17 cellular contexts compared by ENCODE assay signal in the genomic region with DNA sequence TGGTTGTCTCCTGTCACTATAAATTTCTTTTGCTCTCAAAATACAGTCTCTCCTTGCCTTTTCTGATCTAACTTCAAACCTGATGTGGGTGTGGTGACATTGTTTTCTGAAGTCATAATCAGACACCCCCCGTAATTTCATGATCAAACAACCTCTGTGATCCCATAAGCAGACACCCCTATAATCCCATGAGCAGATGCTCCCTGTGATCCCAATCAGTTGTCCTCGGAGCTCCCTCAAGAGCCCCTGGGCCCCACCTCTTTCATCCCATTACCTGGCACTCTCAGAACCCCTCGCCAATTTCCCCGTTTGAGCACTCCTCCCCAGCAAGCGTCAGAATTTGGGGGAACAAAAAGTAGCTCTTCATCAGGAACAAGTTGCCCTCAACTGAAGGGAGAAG.
DNase-seq lines count a peak whose midpoint lies in the region; ATAC-seq and TF ChIP-seq lines count a peak whose summit lies in the region.
"Had no signal": no experiment of that assay in that cellular context is flagged by ENCODE, and none has a peak within 500 bp of the region (broad histone marks: within the 10 kb centered on the region; RNA-seq: fewer than 3 reads in every experiment).

No MANE protein-coding gene starts in this region.

- H3K36me3 Mint-ChIP-seq in MCF 10A (ENCODE audit: insufficient read depth, unreplicated experiment) = peaks cover 6% of the 10 kb centered on the region
- no peaks in the 10 kb centered on the region for H3K36me3 Mint-ChIP-seq in activated T-helper 17 cell treated with anti-CD3 and anti-CD28 coated beads, Interleukin-2, amount 50 U/mL, for 72 hours (ENCODE audit: low read depth)

- CTCF ChIA-PET in MCF 10A (lab: Yijun Ruan, JAX) = interaction anchor here (0.5 kb wide), 1 partner anchor 572 kb away, joined by 3 read pairs; no protein-coding TSS in a partner anchor

- no TSS peak for BruUV-seq in MCF 10A (replicated peaks; lab: Mats Ljungman, UMichigan)

- TF ChIP-seq POLR2A in breast epithelium (IDR thresholded peaks at IDR 0.05) = no peak

- no peak overlapping the region for H2BK15ac ChIP-seq in mesenchymal stem cell (ENCODE audit: low read depth, poor library complexity, severe bottlenecking)

- H3K9ac ChIP-seq in mesenchymal stem cell (ENCODE audit: low read length) = no peak overlapping the region

- peak overlapping the region; percentile 34 for H2BK120ac ChIP-seq in mesenchymal stem cell (ENCODE audit: low read depth, low read length)

- H2BK5ac ChIP-seq in mesenchymal stem cell (ENCODE audit: low read depth, low read length, poor library complexity, severe bottlenecking) = no peak overlapping the region

- 98% methylated on average over 5 of the region's 5 CpGs for WGBS in mesenchymal stem cell

- H3K4me3 ChIP-seq in breast epithelium (no peak overlapping the region), mesenchymal stem cell (ENCODE audit: insufficient read depth in 1 of 2, low read depth in 1 of 2, low read length in 2 of 2) (no peak overlapping the region)
- H3K4me3 ChIP-seq: A549, HAP-1 had no signal

- peak overlapping the region; percentile 96 for H3K27ac Mint-ChIP-seq in MCF 10A (ENCODE audit: low read depth, unreplicated experiment)
- no peak overlapping the region for H3K27ac Mint-ChIP-seq in activated T-helper 17 cell treated with anti-CD3 and anti-CD28 coated beads, Interleukin-2, amount 50 U/mL, for 72 hours
- H3K27ac Mint-ChIP-seq: CD4-positive, alpha-beta T cell had no signal

- no peak for ATAC-seq in HG02885 (IDR thresholded peaks at IDR 0.05; ENCODE audit: poor library complexity, unreplicated experiment)
- no peak for ATAC-seq in activated T-helper 17 cell treated with anti-CD3 and anti-CD28 coated beads, Interleukin-2, amount 50 U/mL, for 72 hours (replicated peaks)
- ATAC-seq: A549 had no signal

- H3K23ac ChIP-seq in mesenchymal stem cell (ENCODE audit: low read length in 2 of 2) = no peak overlapping the region

- H3K4me2 ChIP-seq in mesenchymal stem cell (ENCODE audit: low read length, poor library complexity, severe bottlenecking) = no peak overlapping the region
- H3K4me2 ChIP-seq: A549 had no signal

- no peak overlapping the region for H3K14ac ChIP-seq in mesenchymal stem cell (ENCODE audit: low read length in 2 of 2)

- H3K4me1 ChIP-seq in breast epithelium = no peaks in the 10 kb centered on the region
- H3K4me1 ChIP-seq in mesenchymal stem cell (ENCODE audit: control insufficient read depth, insufficient read depth, low read depth, low read length) = no peaks in the 10 kb centered on the region
- H3K4me1 ChIP-seq: HAP-1 had no signal

- no peaks in the 10 kb centered on the region for H3K27me3 ChIP-seq in breast epithelium
- peaks cover 0 to under 1% of the 10 kb centered on the region in 2 experiments for H3K27me3 ChIP-seq in mesenchymal stem cell (ENCODE audit: control insufficient read depth in 1 of 2, insufficient read depth in 1 of 2, low read length in 2 of 2)

- H2BK12ac ChIP-seq in mesenchymal stem cell (ENCODE audit: low read length in 2 of 2) = peak overlapping the region in 1 of 2 experiments; percentile 94

- DNase-seq in MCF 10A (ENCODE audit: unreplicated experiment) (no peak), breast epithelium (ENCODE audit: low spot score in 2 of 2) (no peak), epithelial cell of prostate (ENCODE audit: low read depth, low spot score) (no peak), mesenchymal stem cell (no peak), GOT3 (lab: John Stamatoyannopoulos, UW) (no peak)
- DNase-seq: AML-193; Caco-2; CD4-positive, alpha-beta T cell; DMS153; DMS79; GDM1 had no signal

- TF ChIP-seq CTCF in MCF 10A (IDR thresholded peaks at IDR 0.05; ENCODE audit: unreplicated experiment) (no peak), breast epithelium (IDR thresholded peaks at IDR 0.05) (no peak)

- H2AFZ ChIP-seq in mesenchymal stem cell (ENCODE audit: low read depth, low read length) = no peak overlapping the region

- peak overlapping the region; percentile 43 to 61 for H3K18ac ChIP-seq in mesenchymal stem cell (ENCODE audit: low read depth in 1 of 2, low read length in 2 of 2)

- peaks cover 7% of the 10 kb centered on the region for H3K9me3 Mint-ChIP-seq in MCF 10A (ENCODE audit: unreplicated experiment)
- H3K9me3 Mint-ChIP-seq in activated T-helper 17 cell treated with anti-CD3 and anti-CD28 coated beads, Interleukin-2, amount 50 U/mL, for 72 hours = no peaks in the 10 kb centered on the region
- H3K9me3 Mint-ChIP-seq: CD4-positive, alpha-beta T cell had no signal

- no peak overlapping the region for H4K91ac ChIP-seq in mesenchymal stem cell (ENCODE audit: low read length)

- peak overlapping the region; percentile 66 for H3K4me3 Mint-ChIP-seq in MCF 10A (ENCODE audit: unreplicated experiment)
- no peak overlapping the region for H3K4me3 Mint-ChIP-seq in activated T-helper 17 cell treated with anti-CD3 and anti-CD28 coated beads, Interleukin-2, amount 50 U/mL, for 72 hours
- H3K4me3 Mint-ChIP-seq: CD4-positive, alpha-beta T cell had no signal

- H3K36me3 ChIP-seq in breast epithelium (no peaks in the 10 kb centered on the region), mesenchymal stem cell (ENCODE audit: control insufficient read depth in 1 of 2, insufficient read depth in 2 of 2, low read depth in 1 of 2, low read length in 2 of 2) (no peaks in the 10 kb centered on the region)
- H3K36me3 ChIP-seq: HAP-1 had no signal

- H3K9me3 ChIP-seq in breast epithelium (no peaks in the 10 kb centered on the region), mesenchymal stem cell (ENCODE audit: control insufficient read depth, low read length) (no peaks in the 10 kb centered on the region)
- H3K9me3 ChIP-seq: A549, Caco-2, HAP-1 had no signal

- intact Hi-C loops in MCF 10A (cut with micrococcal nuclease) (no loop called here), breast epithelium (cut with DNase I; ENCODE audit: low total_unique reads) (no loop called here)

- no peak overlapping the region for H4K8ac ChIP-seq in mesenchymal stem cell (ENCODE audit: low read length)

- peaks cover 24% of the 10 kb centered on the region for H3K4me1 Mint-ChIP-seq in MCF 10A (ENCODE audit: insufficient read depth, unreplicated experiment)
- no peaks in the 10 kb centered on the region for H3K4me1 Mint-ChIP-seq in activated T-helper 17 cell treated with anti-CD3 and anti-CD28 coated beads, Interleukin-2, amount 50 U/mL, for 72 hours

- H3K4ac ChIP-seq in mesenchymal stem cell (ENCODE audit: low read depth in 1 of 2, low read length in 2 of 2) = peak overlapping the region in 1 of 2 experiments; percentile 53

- H3K27ac ChIP-seq in breast epithelium (no peak overlapping the region), epithelial cell of prostate (peak overlapping the region; percentile 58), mesenchymal stem cell (ENCODE audit: low read length, poor library complexity, severe bottlenecking) (no peak overlapping the region)
- H3K27ac ChIP-seq: 22Rv1, A549, C4-2B had no signal

- no peak overlapping the region for H2AK5ac ChIP-seq in mesenchymal stem cell (ENCODE audit: low read length, severe bottlenecking)

- no peaks in the 10 kb centered on the region for H3K79me1 ChIP-seq in mesenchymal stem cell (replicated peaks; ENCODE audit: low read length, poor library complexity, severe bottlenecking)

- H3K27me3 Mint-ChIP-seq in MCF 10A (ENCODE audit: insufficient read depth, unreplicated experiment) = no peaks in the 10 kb centered on the region
- H3K27me3 Mint-ChIP-seq in activated T-helper 17 cell treated with anti-CD3 and anti-CD28 coated beads, Interleukin-2, amount 50 U/mL, for 72 hours = peaks cover 6% of the 10 kb centered on the region

- POLR2A ChIA-PET in MCF 10A (lab: Yijun Ruan, JAX) = interaction anchor here (0.6 to 1.8 kb wide), 7 partner anchors 12 to 647 kb away, joined by 3 to 11 read pairs (median 3); no protein-coding TSS in a partner anchor
